Comparison of ENCODE assay signal across 8 cellular contexts in genomic region chr11:10750838-10751580, GRCh38. TPM values are rescaled to one million over a fixed set of nuclear protein-coding genes. Genes with fewer than 3 reads are reported as not detected.
DNase-seq lines count a peak whose midpoint lies in the region; ATAC-seq and TF ChIP-seq lines count a peak whose summit lies in the region.

CTR9 (plus strand) TSS chr11:10751246; CDS start chr11:10751413, 167 bp downstream.

- H3K27ac Mint-ChIP-seq in T-helper 1 cell treated with Interleukin-12 subunit alpha and Interleukin-12 subunit beta and Interleukin-4 antibody, amounts not matched to agents 30 μg/mL and 1 μg/mL, for 36 hours, result peak within 1 kb of the TSS; percentile 88

- TF ChIP-seq POLR2A in prostate gland (IDR thresholded peaks at IDR 0.05), result peak; percentile 93

- no peaks in the 10 kb centered on the region for H3K4me1 ChIP-seq in prostate gland (replicated peaks)
- H3K4me1 ChIP-seq in urinary bladder (ENCODE audit: insufficient read depth), result peaks cover 2% of the 10 kb centered on the region

- peaks cover 20% of the 10 kb centered on the region for H3K4me1 Mint-ChIP-seq in T-helper 1 cell treated with Interleukin-12 subunit alpha and Interleukin-12 subunit beta and Interleukin-4 antibody, amounts not matched to agents 30 μg/mL and 1 μg/mL, for 36 hours (ENCODE audit: low read depth)

- peak within 1 kb of the TSS; percentile 85 for H3K4me3 Mint-ChIP-seq in T-helper 1 cell treated with Interleukin-12 subunit alpha and Interleukin-12 subunit beta and Interleukin-4 antibody, amounts not matched to agents 30 μg/mL and 1 μg/mL, for 36 hours

- H3K36me3 ChIP-seq in prostate gland (no peaks in the 10 kb centered on the region), urinary bladder (ENCODE audit: insufficient read depth) (no peaks in the 10 kb centered on the region)

- peak; percentile 85 for DNase-seq in GM13977 (ENCODE audit: low spot score)
- peak; percentile 50 for DNase-seq in NCI-H1694 (lab: John Stamatoyannopoulos, UW)
- DNase-seq in amniotic stem cell (lab: John Stamatoyannopoulos, UW), result peak; percentile 93
- peak; percentile 95 for DNase-seq in left cardiac atrium
- peak; percentile 91 for DNase-seq in prostate gland (ENCODE audit: low spot score)

- H3K27ac ChIP-seq in prostate gland (peak within 1 kb of the TSS; percentile 95 to 99), urinary bladder (ENCODE audit: low read depth) (peak within 1 kb of the TSS; percentile 95)

- no peaks in the 10 kb centered on the region for H3K9me3 ChIP-seq in prostate gland

- no peaks in the 10 kb centered on the region for H3K27me3 Mint-ChIP-seq in T-helper 1 cell treated with Interleukin-12 subunit alpha and Interleukin-12 subunit beta and Interleukin-4 antibody, amounts not matched to agents 30 μg/mL and 1 μg/mL, for 36 hours (ENCODE audit: low read depth)

- H3K4me3 ChIP-seq in prostate gland, result peak within 1 kb of the TSS; percentile 75 to 88
- H3K4me3 ChIP-seq in urinary bladder (ENCODE audit: low read depth, low read length), result peak within 1 kb of the TSS; percentile 82

- H3K9me3 Mint-ChIP-seq in T-helper 1 cell treated with Interleukin-12 subunit alpha and Interleukin-12 subunit beta and Interleukin-4 antibody, amounts not matched to agents 30 μg/mL and 1 μg/mL, for 36 hours, result no peaks in the 10 kb centered on the region

- ATAC-seq in HG02884 (IDR thresholded peaks at IDR 0.05; ENCODE audit: unreplicated experiment), result peak; percentile 93
- peak; percentile 98 for ATAC-seq in left cardiac atrium

- intact Hi-C loops in left cardiac atrium (cut with DNase I), result no loop called here
- intact Hi-C loops in prostate gland (cut with DNase I), result loop anchor here (5.0 kb wide), 1 partner anchor 106 kb away; the partner anchor contains the start of gene ZBED5

- TF ChIP-seq CTCF in GM13977 (IDR thresholded peaks at IDR 0.05; ENCODE audit: extremely low read depth, insufficient read depth, missing control alignments), result peak; percentile 49
- peak in 3 of 4 experiments; percentile 10 to 29 (median 23) for TF ChIP-seq CTCF in prostate gland (IDR thresholded peaks at IDR 0.05)

- H3K36me3 Mint-ChIP-seq in T-helper 1 cell treated with Interleukin-12 subunit alpha and Interleukin-12 subunit beta and Interleukin-4 antibody, amounts not matched to agents 30 μg/mL and 1 μg/mL, for 36 hours (ENCODE audit: low read depth), result peaks cover 14% of the 10 kb centered on the region

- no peaks in the 10 kb centered on the region for H3K27me3 ChIP-seq in prostate gland (replicated peaks; ENCODE audit: insufficient read depth)

- in situ Hi-C loops in GM13977 (cut with MboI; ENCODE audit: low pct_unique_long_range_greater_than_20kb, low sequenced_read_pairs, unreplicated experiment), result no loop called here

- WGBS in prostate gland, result under 1% methylated on average over 66 of the region's 67 CpGs
- under 1% methylated on average over 67 of the region's 67 CpGs for WGBS in urinary bladder

RNA-seq across cellular contexts. Expression of gene CTR9, which starts in this region (rescaled TPM):
- 10 to 100 TPM; 22.5 to 24.5 TPM for total RNA-seq in left cardiac atrium
- total RNA-seq in prostate gland, result 10 to 100 TPM; 23.6 to 28.3 TPM
- 38.3 TPM for total RNA-seq in urinary bladder
- polyA plus RNA-seq in urinary bladder, result 18.9 TPM

Comparison
In these comparisons a context has a peak if more than half of its experiments do, and no peak if none do; other contexts are left out.
1. Peak in every context shown above with its lines: DNase-seq, ATAC-seq, H3K4me3 ChIP-seq and H3K27ac ChIP-seq.